ENCODE assay signal across 9 cellular contexts in genomic region chr19:49870309-49870901, GRCh38. TPM values are rescaled to one million over a fixed set of nuclear protein-coding genes. Genes with fewer than 3 reads are reported as not detected.
DNase-seq lines count a peak whose midpoint lies in the region; ATAC-seq and TF ChIP-seq lines count a peak whose summit lies in the region.
"Had no signal": no experiment of that assay in that cellular context is flagged by ENCODE, and none has a peak within 500 bp of the region (broad histone marks: within the 10 kb centered on the region; RNA-seq: fewer than 3 reads in every experiment).

No MANE protein-coding gene starts in this region.

- peaks cover 22% of the 10 kb centered on the region; the same call in 1 of the 2 replicates for H3K79me2 ChIP-seq in OCI-LY7 (ENCODE audit: insufficient read depth, low read depth, low read length)

- no peak for DNase-seq in CD8-positive, alpha-beta T cell
- no peak for DNase-seq in OCI-LY7 (ENCODE audit: low spot score)
- no peak for DNase-seq in esophagus muscularis mucosa (ENCODE audit: extremely low spot score)
- DNase-seq in ovary, result peak in 4 of 5 donors; percentile 58 to 67 (median 60)
- DNase-seq in NCI-H2107 (lab: John Stamatoyannopoulos, UW), result no peak
- DNase-seq in HuH-7 (ENCODE audit: low spot score), result no peak
- no peak for DNase-seq in MV-4-11 (lab: John Stamatoyannopoulos, UW)

- peak overlapping the region; percentile 64 for H3K27ac ChIP-seq in CD8-positive, alpha-beta T cell (ENCODE audit: low read depth, low read length)
- H3K27ac ChIP-seq in OCI-LY7 (ENCODE audit: low read depth, low read length, poor library complexity, severe bottlenecking), result peak overlapping the region; percentile 42
- H3K27ac ChIP-seq in esophagus muscularis mucosa (replicated peaks in 1 of 4), result peak overlapping the region; percentile 89 to 95 (median 92)
- peak overlapping the region; percentile 72 to 80 for H3K27ac ChIP-seq in ovary

- intact Hi-C loops in CD8-positive, alpha-beta T cell (cut with DNase I, micrococcal nuclease), result no loop called here
- intact Hi-C loops in OCI-LY7 (cut with micrococcal nuclease; ENCODE audit: unreplicated experiment), result no loop called here
- intact Hi-C loops in esophagus muscularis mucosa (cut with DNase I), result no loop called here
- intact Hi-C loops in ovary (cut with DNase I), result no loop called here

- CTCF ChIA-PET in CD8-positive, alpha-beta T cell (lab: Charles Lee), result interaction anchor here (0.9 kb wide), 1 partner anchor 20 kb away, joined by 3 read pairs; no protein-coding TSS in a partner anchor
- CTCF ChIA-PET in OCI-LY7 (lab: Charles Lee; ENCODE audit: unreplicated experiment), result no interaction called here

- no peaks in the 10 kb centered on the region for H3K27me3 Mint-ChIP-seq in CD8-positive, alpha-beta T cell (ENCODE audit: low read depth)

- no peaks in the 10 kb centered on the region for H3K27me3 ChIP-seq in CD8-positive, alpha-beta T cell (ENCODE audit: insufficient read depth, low read length)
- no peaks in the 10 kb centered on the region for H3K27me3 ChIP-seq in esophagus muscularis mucosa
- no peaks in the 10 kb centered on the region for H3K27me3 ChIP-seq in ovary

- H3K36me3 ChIP-seq in CD8-positive, alpha-beta T cell (ENCODE audit: insufficient read depth, low read length), result no peaks in the 10 kb centered on the region
- H3K36me3 ChIP-seq in OCI-LY7 (ENCODE audit: insufficient read depth, low read length) (peaks cover 11% of the 10 kb centered on the region; the same call in 1 of the 2 replicates), esophagus muscularis mucosa (peaks cover 0 to 35% (median 23%) of the 10 kb centered on the region in 4 donors), ovary (no peaks in the 10 kb centered on the region)

- no peak for TF ChIP-seq CTCF in CD8-positive, alpha-beta T cell (IDR thresholded peaks at IDR 0.05)
- no peak for TF ChIP-seq CTCF in OCI-LY7 (conservative IDR thresholded peaks at IDR 0.05; ENCODE audit: low read length)
- TF ChIP-seq CTCF in esophagus muscularis mucosa (IDR thresholded peaks at IDR 0.05), result no peak
- TF ChIP-seq CTCF in ovary (IDR thresholded peaks at IDR 0.05), result no peak

- BruUV-seq in OCI-LY7 (replicated peaks; lab: Mats Ljungman, UMichigan), result no TSS peak

- TF ChIP-seq POLR2A in esophagus muscularis mucosa (IDR thresholded peaks at IDR 0.05; ENCODE audit: low read depth), result no peak
- TF ChIP-seq POLR2A in ovary (IDR thresholded peaks at IDR 0.05), result no peak

- H3K9me2 ChIP-seq in OCI-LY7 (ENCODE audit: insufficient read depth, low read length), result no peaks in the 10 kb centered on the region

- H3K4me3 ChIP-seq in CD8-positive, alpha-beta T cell (ENCODE audit: low read depth, low read length), result peak overlapping the region; percentile 85
- peak overlapping the region; percentile 69 for H3K4me3 ChIP-seq in OCI-LY7 (ENCODE audit: low read depth, low read length, poor library complexity, severe bottlenecking)
- peak overlapping the region; percentile 59 to 64 (median 60) for H3K4me3 ChIP-seq in esophagus muscularis mucosa
- peak overlapping the region; percentile 47 for H3K4me3 ChIP-seq in ovary

- H3K4me1 ChIP-seq in CD8-positive, alpha-beta T cell (ENCODE audit: insufficient read depth, low read length), result peaks cover 36% of the 10 kb centered on the region
- H3K4me1 ChIP-seq in OCI-LY7 (ENCODE audit: insufficient read depth, low read length, poor library complexity, severe bottlenecking) (peaks cover 51% of the 10 kb centered on the region), esophagus muscularis mucosa (peaks cover 44 to 81% (median 61%) of the 10 kb centered on the region in 4 donors), ovary (ENCODE audit: insufficient read depth) (peaks cover 20% of the 10 kb centered on the region)

- peak overlapping the region; percentile 66 for H3K4me2 ChIP-seq in OCI-LY7 (ENCODE audit: low read length)

- POLR2A ChIA-PET in CD8-positive, alpha-beta T cell (lab: Charles Lee), result interaction anchor here (1.4 to 5.2 kb wide), 2 partner anchors 20 to 58 kb away, joined by 5 to 48 read pairs; partner anchors contain the start of genes FUZ and PTOV1
- POLR2A ChIA-PET in OCI-LY7 (lab: Charles Lee), result no interaction called here

- ATAC-seq in CD8-positive, alpha-beta T cell, result no peak
- no peak for ATAC-seq in HG02981 (IDR thresholded peaks at IDR 0.05; ENCODE audit: unreplicated experiment)

- H3K27ac Mint-ChIP-seq in CD8-positive, alpha-beta T cell, result peak overlapping the region; percentile 49

- H3K9me3 ChIP-seq in CD8-positive, alpha-beta T cell (ENCODE audit: low read length), result no peaks in the 10 kb centered on the region
- no peaks in the 10 kb centered on the region for H3K9me3 ChIP-seq in OCI-LY7 (ENCODE audit: low read length)
- H3K9me3 ChIP-seq in esophagus muscularis mucosa, result no peaks in the 10 kb centered on the region
- H3K9me3 ChIP-seq in ovary, result no peaks in the 10 kb centered on the region

- H3K9me3 Mint-ChIP-seq in CD8-positive, alpha-beta T cell, result no peaks in the 10 kb centered on the region

- no peak for TF ChIP-seq EP300 in esophagus muscularis mucosa (IDR thresholded peaks at IDR 0.05)
- TF ChIP-seq EP300 in ovary (IDR thresholded peaks at IDR 0.05), result no peak

- H3K4me3 Mint-ChIP-seq in CD8-positive, alpha-beta T cell, result no peak overlapping the region

- no peak overlapping the region for H2AFZ ChIP-seq in OCI-LY7 (ENCODE audit: low read length)

- peaks cover 43% of the 10 kb centered on the region for H3K4me1 Mint-ChIP-seq in CD8-positive, alpha-beta T cell (ENCODE audit: low read depth)

- no peaks in the 10 kb centered on the region for H4K20me1 ChIP-seq in OCI-LY7 (ENCODE audit: insufficient read depth, low read length)

- 79% methylated on average over 10 of the region's 15 CpGs for WGBS in esophagus muscularis mucosa
- WGBS in ovary, 3 donors, result 56 to 72% (median 60%) methylated on average over 15 of the region's 15 CpGs

- peaks cover 4% of the 10 kb centered on the region for H3K36me3 Mint-ChIP-seq in CD8-positive, alpha-beta T cell

RNA-seq across cellular contexts. Expression of gene PNKP, which starts 3.0 kb away (rescaled TPM):
- total RNA-seq in CD8-positive, alpha-beta T cell, result 100 to 1,000 TPM in 1 of 2 experiments, 10 to 100 TPM in 1; 98.9 to 114 TPM
- total RNA-seq in OCI-LY7 (2014; rRNA removed; shearing (Covaris generic)), result 65.4 and 90.9 TPM in 2 replicates
- total RNA-seq in OCI-LY7 (2022) (118 and 140 TPM in 2 replicates), esophagus muscularis mucosa (10 to 100 TPM; 21.4 to 43.7 (median 27.8) TPM), ovary (100 to 1,000 TPM in 1 of 7 donors, 10 to 100 TPM in 6; 47.2 to 111 (median 74.2) TPM)
- polyA plus RNA-seq in ovary, result 10 to 100 TPM in 1 of 2 donors, 1 to 10 TPM in 1; 6.8 to 39.0 TPM

RNA-seq across cellular contexts. Expression of gene AKT1S1, which starts 6.8 kb away (rescaled TPM):
- total RNA-seq in CD8-positive, alpha-beta T cell, result 10 to 100 TPM; 12.6 to 14.1 TPM
- 7.3 TPM in 2 replicates for total RNA-seq in OCI-LY7 (2014; rRNA removed; shearing (Covaris generic))
- total RNA-seq in OCI-LY7 (2022), result 19.8 and 21.2 TPM in 2 replicates
- total RNA-seq in esophagus muscularis mucosa, result 10 to 100 TPM; 15.4 to 30.6 (median 21.9) TPM
- total RNA-seq in ovary, result 10 to 100 TPM; 10.6 to 45.3 (median 30.0) TPM
- polyA plus RNA-seq in ovary, result 10 to 100 TPM; 24.3 to 34.8 TPM

RNA-seq across cellular contexts. Expression of gene TBC1D17, which starts 7.1 kb away (rescaled TPM):
- total RNA-seq in CD8-positive, alpha-beta T cell, result 10 to 100 TPM; 31.1 to 31.2 TPM
- total RNA-seq in OCI-LY7 (2014; rRNA removed; shearing (Covaris generic)), result 7.9 and 8.0 TPM in 2 replicates
- total RNA-seq in OCI-LY7 (2022), result 24.0 and 31.1 TPM in 2 replicates
- total RNA-seq in esophagus muscularis mucosa, result 10 to 100 TPM; 35.1 to 60.9 (median 44.0) TPM
- total RNA-seq in ovary, result 10 to 100 TPM; 23.1 to 77.5 (median 49.8) TPM
- polyA plus RNA-seq in ovary, result 10 to 100 TPM; 41.3 to 66.9 TPM

RNA-seq across cellular contexts. Expression of gene PTOV1, which starts 19.4 kb away (rescaled TPM):
- 100 to 1,000 TPM; 112 to 116 TPM for total RNA-seq in CD8-positive, alpha-beta T cell
- total RNA-seq in OCI-LY7 (2014; rRNA removed; shearing (Covaris generic)), result 101 and 124 TPM in 2 replicates
- total RNA-seq in OCI-LY7 (2022) (105 and 114 TPM in 2 replicates), esophagus muscularis mucosa (100 to 1,000 TPM in 1 of 4 donors, 10 to 100 TPM in 3; 60.5 to 102 (median 84.4) TPM), ovary (100 to 1,000 TPM; 108 to 256 (median 206) TPM)
- polyA plus RNA-seq in ovary, result 100 to 1,000 TPM in 1 of 2 donors, 10 to 100 TPM in 1; 22.2 to 186 TPM

RNA-seq across cellular contexts. Expression of gene IL4I1, which starts 26.3 kb away (rescaled TPM):
- total RNA-seq in CD8-positive, alpha-beta T cell, result 1 to 10 TPM; 7.9 to 8.1 TPM
- total RNA-seq in OCI-LY7 (2014; rRNA removed; shearing (Covaris generic)), result 0.25 and 0.39 TPM in 2 replicates
- total RNA-seq in OCI-LY7 (2022), result 1.7 and 1.8 TPM in 2 replicates
- total RNA-seq in esophagus muscularis mucosa, result under 1 TPM in 2 of 4 donors, not detected in 2; 0.34 to 0.50 TPM
- 1 to 10 TPM in 4 of 7 donors, under 1 TPM in 2, not detected in 1; 0.24 to 4.3 (median 1.3) TPM for total RNA-seq in ovary
- polyA plus RNA-seq in ovary, result under 1 TPM; 0.35 to 0.43 TPM
- total RNA-seq: NCI-H460 had no signal

Comparison
In these comparisons a context has a peak if more than half of its experiments do, and no peak if none do; other contexts are left out.
1. DNase-seq: peak in ovary (4 of 5); none in CD8-positive, alpha-beta T cell (0 of 7), OCI-LY7 (single experiment), esophagus muscularis mucosa (single experiment), NCI-H2107 (single experiment), HuH-7 (single experiment) and MV-4-11 (single experiment).
2. Peak in every context shown above with its lines, with median percentiles within 50 percentile points of each other: H3K27ac ChIP-seq and H3K4me3 ChIP-seq.